13 cellular contexts compared by ENCODE assay signal in the genomic region with DNA sequence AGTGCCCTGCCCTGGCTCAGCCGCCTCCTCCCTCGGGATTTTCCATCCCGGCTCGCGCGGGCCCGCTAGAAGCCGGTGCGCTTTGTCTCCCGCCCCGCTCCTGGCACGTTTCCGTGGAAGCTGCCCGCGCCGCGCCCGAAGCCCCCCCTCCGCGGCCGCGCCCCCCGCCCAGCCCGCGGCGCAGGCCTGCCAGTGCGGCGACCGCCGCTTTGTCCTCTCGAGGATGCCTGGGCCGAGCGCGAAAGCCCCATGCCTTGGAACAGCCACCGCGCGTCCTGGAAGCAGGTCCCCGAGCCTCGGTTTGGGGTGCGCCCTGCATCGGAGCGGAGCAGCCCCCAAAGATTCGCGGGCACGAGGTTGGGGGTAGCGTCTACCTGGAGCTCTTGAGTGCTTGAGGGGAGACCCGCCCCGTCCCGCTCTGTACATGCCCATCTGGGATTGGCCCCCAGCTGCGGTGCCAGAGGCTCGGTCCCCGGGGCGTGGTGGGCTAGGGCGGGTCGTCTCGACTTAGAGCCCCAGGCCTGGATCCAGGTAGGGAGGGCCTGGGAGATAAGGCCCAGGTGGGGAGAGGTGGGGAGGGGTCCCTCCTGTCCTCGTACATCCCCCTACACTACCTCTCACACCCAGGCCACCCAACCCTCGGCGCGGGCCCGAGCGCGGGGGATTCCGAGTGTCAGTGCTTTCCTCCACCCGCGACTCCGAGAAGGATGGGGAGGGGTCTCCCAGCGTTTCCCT. TPM values are rescaled to one million over a fixed set of nuclear protein-coding genes. Genes with fewer than 3 reads are reported as not detected.
DNase-seq lines count a peak whose midpoint lies in the region; ATAC-seq, FAIRE-seq and TF ChIP-seq lines count a peak whose summit lies in the region.
"Had no signal": no experiment of that assay in that cellular context is flagged by ENCODE, and none has a peak within 500 bp of the region (broad histone marks: within the 10 kb centered on the region; RNA-seq: fewer than 3 reads in every experiment).

No MANE protein-coding gene starts in this region.

- TF ChIP-seq CTCF in GM23338 (conservative IDR thresholded peaks at IDR 0.05; ENCODE audit: low read depth in 2 of 2): no peak
- no peak for TF ChIP-seq CTCF in GM12878 (IDR thresholded peaks at IDR 0.05 in 2 of 3, conservative IDR thresholded peaks at IDR 0.05 in 1 of 3; ENCODE audit: control insufficient read depth in 2 of 3, extremely low read depth in 1 of 3, insufficient read depth in 1 of 3, low read depth in 3 of 3, low read length in 3 of 3)

- H3K36me3 ChIP-seq in CD4-positive, alpha-beta memory T cell (ENCODE audit: insufficient read depth, low read length): no peaks in the 10 kb centered on the region
- H3K36me3 ChIP-seq in GM23338 (ENCODE audit: insufficient read depth) (no peaks in the 10 kb centered on the region), GM12878 (ENCODE audit: control insufficient read depth in 2 of 2, insufficient read depth in 2 of 2, low read length in 1 of 2) (no peaks in the 10 kb centered on the region), mucosa of stomach (ENCODE audit: control insufficient read depth, insufficient read depth, low read length) (no peaks in the 10 kb centered on the region)

- TF ChIP-seq RAD21 in GM12878 (IDR thresholded peaks at IDR 0.05; ENCODE audit: insufficient read depth, low read depth, low read length): no peak

- no peak overlapping the region for H3K27ac Mint-ChIP-seq in CD4-positive, alpha-beta memory T cell
- H3K27ac Mint-ChIP-seq in GM23338: no peak overlapping the region
- H3K27ac Mint-ChIP-seq: activated T-helper 1 cell treated with anti-CD3 and anti-CD28 coated beads, Interleukin-12 subunit alpha, Interleukin-12 subunit beta, Interleukin-2, Interleukin-4 antibody, amounts not matched to agents 30 ng/mL and 10 ng/mL and 1 ng/mL, durations not matched to agents 14 hours and 24 hours and 36 hours had no signal

- no peaks in the 10 kb centered on the region for H3K9me2 ChIP-seq in GM23338 (ENCODE audit: insufficient read depth)

- H3K27ac ChIP-seq in CD4-positive, alpha-beta memory T cell (ENCODE audit: low read depth, low read length): no peak overlapping the region
- no peak overlapping the region for H3K27ac ChIP-seq in GM23338 (ENCODE audit: low read depth)
- H3K27ac ChIP-seq in GM12878 (ENCODE audit: control insufficient read depth, insufficient read depth): no peak overlapping the region

- no peak for TF ChIP-seq POLR2A in GM12878 (IDR thresholded peaks at IDR 0.05; ENCODE audit: low read depth, low read length)
- no peak for TF ChIP-seq POLR2A in GM18505 (IDR thresholded peaks at IDR 0.05; ENCODE audit: borderline replicate concordance, extremely low read depth, insufficient read depth, insufficient read length)

- no peaks in the 10 kb centered on the region for H3K9me3 Mint-ChIP-seq in CD4-positive, alpha-beta memory T cell
- no peaks in the 10 kb centered on the region; the same call in 2 of the 3 replicates for H3K9me3 Mint-ChIP-seq in GM23338
- H3K9me3 Mint-ChIP-seq: activated T-helper 1 cell treated with anti-CD3 and anti-CD28 coated beads, Interleukin-12 subunit alpha, Interleukin-12 subunit beta, Interleukin-2, Interleukin-4 antibody, amounts not matched to agents 30 ng/mL and 10 ng/mL and 1 ng/mL, durations not matched to agents 14 hours and 24 hours and 36 hours had no signal

- H3K4me3 Mint-ChIP-seq in CD4-positive, alpha-beta memory T cell: peak overlapping the region in 2 of 8 donors; percentile 17 to 61
- peak overlapping the region; percentile 67; the same call in 2 of the 3 replicates for H3K4me3 Mint-ChIP-seq in GM23338

- peaks cover 15 to 20% of the 10 kb centered on the region in 2 donors for H3K27me3 Mint-ChIP-seq in CD4-positive, alpha-beta memory T cell
- H3K27me3 Mint-ChIP-seq in GM23338 (ENCODE audit: insufficient read depth, low read depth, poor library complexity): peaks cover 36% of the 10 kb centered on the region

- H4K20me1 ChIP-seq in GM23338 (replicated peaks; ENCODE audit: insufficient read depth) (peaks cover 6% of the 10 kb centered on the region), GM12878 (ENCODE audit: control insufficient read depth, insufficient read depth) (no peaks in the 10 kb centered on the region)

- H3K9ac ChIP-seq in GM12878 (ENCODE audit: control insufficient read depth, insufficient read depth, low read length): no peak overlapping the region
- peak overlapping the region; percentile 26 for H3K9ac ChIP-seq in mucosa of stomach (ENCODE audit: low read length)

- no peak for TF ChIP-seq EP300 in GM12878 (IDR thresholded peaks at IDR 0.05; ENCODE audit: borderline replicate concordance in 1 of 2, control insufficient read depth in 1 of 2, low read depth in 2 of 2, low read length in 2 of 2)

- BruUV-seq in GM12878 (replicated peaks; lab: Mats Ljungman, UMichigan): no TSS peak

- intact Hi-C loops in CD4-positive, alpha-beta memory T cell (cut with micrococcal nuclease): no loop called here
- intact Hi-C loops in GM12878 (cut with micrococcal nuclease; ENCODE audit: unreplicated experiment): loop anchor here (5.0 kb wide), 1 partner anchor 80 kb away; no protein-coding TSS in a partner anchor

- CTCF ChIA-PET in CD4-positive, alpha-beta memory T cell (lab: Charles Lee; ENCODE audit: partially characterized antibody): no interaction called here
- CTCF ChIA-PET in GM12878 (lab: Yijun Ruan, JAX): interaction anchor here (1.4 to 7.3 kb wide), 3 partner anchors 63 to 74 kb away, joined by 4 to 82 read pairs (median 4); no protein-coding TSS in a partner anchor

- no peaks in the 10 kb centered on the region for H3K9me3 ChIP-seq in CD4-positive, alpha-beta memory T cell (ENCODE audit: control insufficient read depth in 1 of 2, low read length in 2 of 2)
- H3K9me3 ChIP-seq in GM12878 (replicated peaks; ENCODE audit: control insufficient read depth, insufficient read depth, low read length) (no peaks in the 10 kb centered on the region), mucosa of stomach (ENCODE audit: control insufficient read depth, low read length) (no peaks in the 10 kb centered on the region)

- H3K4me1 Mint-ChIP-seq in CD4-positive, alpha-beta memory T cell: peaks cover 15 to 34% (median 22%) of the 10 kb centered on the region in 4 donors
- H3K4me1 Mint-ChIP-seq in GM23338: peaks cover 8% of the 10 kb centered on the region; the same call in 2 of the 3 replicates

- POLR2A ChIA-PET in CD4-positive, alpha-beta memory T cell (lab: Charles Lee; ENCODE audit: partially characterized antibody): interaction anchor here (1.1 to 2.9 kb wide), 2 partner anchors 29 to 51 kb away, joined by 4 to 35 read pairs; no protein-coding TSS in a partner anchor
- POLR2A ChIA-PET in GM12878 (lab: Charles Lee): no interaction called here

- H3K4me3 ChIP-seq in CD4-positive, alpha-beta memory T cell (ENCODE audit: low read length in 2 of 2): peak overlapping the region; percentile 47 to 61
- H3K4me3 ChIP-seq in GM23338: peak overlapping the region; percentile 63
- H3K4me3 ChIP-seq in GM12878: no peak overlapping the region
- H3K4me3 ChIP-seq in mucosa of stomach (ENCODE audit: low read length): no peak overlapping the region

- peaks cover 22% of the 10 kb centered on the region for H3K4me1 ChIP-seq in CD4-positive, alpha-beta memory T cell (ENCODE audit: insufficient read depth, low read length)
- H3K4me1 ChIP-seq in GM23338 (ENCODE audit: insufficient read depth) (peaks cover 9% of the 10 kb centered on the region; the same call in 1 of the 2 replicates), GM12878 (ENCODE audit: control insufficient read depth, insufficient read depth, low read length) (no peaks in the 10 kb centered on the region), mucosa of stomach (ENCODE audit: control insufficient read depth, insufficient read depth, low read length) (peaks cover 27% of the 10 kb centered on the region)

- FAIRE-seq in GM12878 (lab: Jason Lieb, UNC): no peak

- ATAC-seq in GM23338 (no peak), GM12878 (no peak), GM18505 (IDR thresholded peaks at IDR 0.05; ENCODE audit: unreplicated experiment) (no peak), HG03439 (IDR thresholded peaks at IDR 0.05; ENCODE audit: unreplicated experiment) (no peak), GM21723 (IDR thresholded peaks at IDR 0.05; ENCODE audit: unreplicated experiment) (no peak)

- in situ Hi-C loops in GM12878 (cut with MboI): loop anchor here (5.0 kb wide), 1 partner anchor 65 kb away; no protein-coding TSS in a partner anchor

- H3K79me2 ChIP-seq in GM23338 (replicated peaks; ENCODE audit: insufficient read depth) (no peaks in the 10 kb centered on the region), GM12878 (ENCODE audit: control insufficient read depth, insufficient read depth, low read length) (no peaks in the 10 kb centered on the region)

- no peaks in the 10 kb centered on the region for H3F3A ChIP-seq in GM23338 (replicated peaks; ENCODE audit: low read depth)

- DNase-seq in CD4-positive, alpha-beta memory T cell: no peak
- DNase-seq in GM23338 (ENCODE audit: low spot score) (peak; percentile 50), GM12878 (ENCODE audit: low read depth, low spot score) (no peak)
- no peak for DNase-seq in activated CD4-positive, CD25-positive, alpha-beta regulatory T cell (lab: John Stamatoyannopoulos, UW)
- DNase-seq: cerebellar nuclear complex, foreskin fibroblast, NCI-H187, SHP77 had no signal

- SMC1A ChIA-PET in GM12878 (lab: Charles Lee; ENCODE audit: uncharacterized antibody, unreplicated experiment): no interaction called here

- H3K4me2 ChIP-seq in GM23338 (peak overlapping the region; percentile 93), GM12878 (ENCODE audit: control insufficient read depth, insufficient read depth) (0 out of 2 replicates have a peak overlapping the region, but pooled peaks have one; percentile 30)

- RAD21 ChIA-PET in GM12878 (lab: Charles Lee; ENCODE audit: unreplicated experiment): interaction anchor here (1.3 kb wide), 1 partner anchor 8 kb away, joined by 3 read pairs; no protein-coding TSS in a partner anchor

- no peaks in the 10 kb centered on the region for H3K36me3 Mint-ChIP-seq in CD4-positive, alpha-beta memory T cell
- no peaks in the 10 kb centered on the region; the same call in 2 of the 3 replicates for H3K36me3 Mint-ChIP-seq in GM23338 (ENCODE audit: low read depth)

- H2AFZ ChIP-seq in GM23338 (0 out of 2 replicates have a peak overlapping the region, but pooled peaks have one; percentile 59), GM12878 (ENCODE audit: control insufficient read depth, low read depth, low read length) (no peak overlapping the region)

- 59% methylated on average over 50 of the region's 68 CpGs for WGBS in GM12878 (ENCODE audit: insufficient coverage, insufficient replicate concordance, low lambda C conversion rate, missing lambda C conversion rate)

- peaks cover 8% of the 10 kb centered on the region for H3K27me3 ChIP-seq in CD4-positive, alpha-beta memory T cell (ENCODE audit: insufficient read depth, low read length)
- peaks cover 30% of the 10 kb centered on the region for H3K27me3 ChIP-seq in GM23338 (ENCODE audit: insufficient read depth)
- 0 out of 4 replicates have a peak, but pooled peaks cover 0 to 2% of the 10 kb centered on the region in 2 experiments for H3K27me3 ChIP-seq in GM12878 (replicated peaks in 1 of 2; ENCODE audit: control insufficient read depth in 2 of 2, insufficient read depth in 2 of 2, low read length in 1 of 2)
- H3K27me3 ChIP-seq in mucosa of stomach (ENCODE audit: control insufficient read depth, insufficient read depth, low read length): peaks cover 8% of the 10 kb centered on the region

RNA-seq across cellular contexts. Expression of a gene that starts 1.2 kb away (rescaled TPM):
- total RNA-seq in CD4-positive, alpha-beta memory T cell: 1 to 10 TPM in 1 of 2 experiments, under 1 TPM in 1; 0.75 to 3.1 TPM
- under 1 TPM; 0.63 to 0.99 TPM for polyA plus RNA-seq in CD4-positive, alpha-beta memory T cell
- total RNA-seq in GM23338 (2014; rRNA removed; shearing (Covaris generic)): 0.31 and 0.83 TPM in 2 replicates
- polyA plus RNA-seq in GM23338 (2016; fragmentation: Nextera tagmentation; extraction: Ambion mirVana) (0.57 and 0.68 TPM in 2 replicates), GM12878 (2011; rRNA removed) (0.04 TPM in 1 of 2 replicates, not detected in the other), GM12878 (2014; fragmentation: Illumina TruSeq; extraction: Trizol) (0.05 and 0.90 TPM in 2 replicates), GM12878 (2014; fragmentation: Nextera tagmentation; extraction: Ambion mirVana) (under 1 TPM; 0.06 to 0.22 TPM), GM12878 (2014; rRNA removed) (0.99 and 1.5 TPM in 2 replicates), GM12878 (2016; fragmentation: Nextera tagmentation; extraction: Ambion mirVana) (1 to 10 TPM; 1.6 to 1.7 TPM)
- 0.59 and 1.4 TPM in 2 replicates for total RNA-seq in GM12878 (2013; cell fraction: nucleolus; rRNA removed)
- total RNA-seq in GM12878 (2014; rRNA removed) (0.49 and 2.0 TPM in 2 replicates), GM12878 (2014; rRNA removed; fragmentation: Illumina TruSeq; extraction: Trizol) (0.76 and 0.83 TPM in 2 replicates), GM12878 (2021) (1.5 and 1.8 TPM in 2 replicates)
- 0.50 TPM for polyA plus RNA-seq in GM12878 (2011; ENCODE audit: low read depth)
- 0.07 and 0.24 TPM in 2 replicates for polyA plus RNA-seq in GM12878 (2011; cell fraction: cytosol; rRNA removed)
- 0.28 and 1.0 TPM in 2 replicates for polyA plus RNA-seq in GM12878 (2011; cell fraction: nucleus; rRNA removed)
- 0.48 and 0.60 TPM in 2 replicates for polyA plus RNA-seq in GM12878 (2012)
- polyA minus RNA-seq in GM12878 (2011; rRNA and poly(A)+ RNA removed): not detected in 2 replicates
- 0.73 TPM in 1 of 2 replicates, not detected in the other for polyA minus RNA-seq in GM12878 (2011; cell fraction: cytosol; rRNA and poly(A)+ RNA removed)
- polyA minus RNA-seq in GM12878 (2011; cell fraction: nucleus; rRNA and poly(A)+ RNA removed): not detected in 2 replicates

Comparison
In these comparisons a context has a peak if more than half of its experiments do, and no peak if none do; other contexts are left out.
1. H3K4me3 ChIP-seq: peak in CD4-positive, alpha-beta memory T cell (2 of 2) and GM23338 (single experiment); none in GM12878 (single experiment) and mucosa of stomach (single experiment).